21 cellular contexts compared by ENCODE assay signal in the genomic region with DNA sequence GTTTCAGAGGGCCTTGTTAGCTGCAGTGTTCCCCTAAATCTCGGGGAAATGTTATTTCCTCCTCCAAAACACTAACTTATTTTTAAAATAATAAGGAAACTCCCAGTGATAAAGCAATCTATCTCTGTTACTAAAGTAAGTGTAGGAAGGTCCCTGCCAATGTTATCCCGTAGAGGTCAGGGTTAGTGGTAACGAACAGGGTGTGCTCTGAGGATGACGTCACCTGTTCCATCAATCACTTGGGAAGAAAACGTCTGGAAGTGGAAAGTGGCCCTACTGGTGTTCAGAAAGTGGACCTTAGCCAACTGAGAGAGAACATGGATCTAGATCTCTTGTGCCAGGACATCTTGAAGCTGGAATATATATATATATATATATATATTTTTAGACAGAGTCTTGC.
DNase-seq lines count a peak whose midpoint lies in the region; ATAC-seq, FAIRE-seq and TF ChIP-seq lines count a peak whose summit lies in the region.
"Had no signal": no experiment of that assay in that cellular context is flagged by ENCODE, and none has a peak within 500 bp of the region (broad histone marks: within the 10 kb centered on the region; RNA-seq: fewer than 3 reads in every experiment).

No MANE protein-coding gene starts in this region.

- H4K8ac ChIP-seq in mesenchymal stem cell (ENCODE audit: low read length): no peak overlapping the region

- intact Hi-C loops in kidney (cut with DNase I): no loop called here

- CTCF ChIA-PET in RWPE1 (lab: Yijun Ruan, JAX): no interaction called here

- H3K27ac ChIP-seq in RWPE1 (no peak overlapping the region), mesenchymal stem cell (ENCODE audit: low read length, poor library complexity, severe bottlenecking) (no peak overlapping the region), kidney (ENCODE audit: low read depth in 2 of 2, low read length in 2 of 2) (no peak overlapping the region)
- H3K27ac ChIP-seq: psoas muscle, transverse colon had no signal

- H2BK120ac ChIP-seq in mesenchymal stem cell (ENCODE audit: low read depth, low read length): no peak overlapping the region

- no peak overlapping the region for H2BK5ac ChIP-seq in mesenchymal stem cell (ENCODE audit: low read depth, low read length, poor library complexity, severe bottlenecking)

- H3K9ac ChIP-seq in mesenchymal stem cell (ENCODE audit: low read length) (no peak overlapping the region), kidney (ENCODE audit: low read length in 2 of 2) (no peak overlapping the region)

- H3K18ac ChIP-seq in mesenchymal stem cell (ENCODE audit: low read depth in 1 of 2, low read length in 2 of 2): no peak overlapping the region

- peaks cover 0 to 38% of the 10 kb centered on the region in 2 experiments for H3K27me3 ChIP-seq in mesenchymal stem cell (ENCODE audit: control insufficient read depth in 1 of 2, insufficient read depth in 1 of 2, low read length in 2 of 2)
- H3K27me3 ChIP-seq: transverse colon had no signal

- 58% methylated on average over 3 of the region's 5 CpGs for WGBS in mesenchymal stem cell

- H2AK5ac ChIP-seq in mesenchymal stem cell (ENCODE audit: low read length, severe bottlenecking): no peak overlapping the region

- H2AFZ ChIP-seq in mesenchymal stem cell (ENCODE audit: low read depth, low read length): no peak overlapping the region
- H2AFZ ChIP-seq: GM23338 had no signal

- H3K36me3 ChIP-seq in mesenchymal stem cell (ENCODE audit: control insufficient read depth in 1 of 2, insufficient read depth in 2 of 2, low read depth in 1 of 2, low read length in 2 of 2): no peaks in the 10 kb centered on the region
- no peaks in the 10 kb centered on the region for H3K36me3 ChIP-seq in kidney (ENCODE audit: control insufficient read depth in 1 of 2, insufficient read depth in 2 of 2, low read length in 2 of 2)
- H3K36me3 ChIP-seq: transverse colon had no signal

- no peak overlapping the region for H4K91ac ChIP-seq in mesenchymal stem cell (ENCODE audit: low read length)

- no peak for FAIRE-seq in kidney (lab: Jason Lieb, UNC)
- FAIRE-seq: islet of Langerhans had no signal

- POLR2A ChIA-PET in RWPE1 (lab: Yijun Ruan, JAX; ENCODE audit: low non-redundant PET): no interaction called here

- no peak for ATAC-seq in HG03439 (IDR thresholded peaks at IDR 0.05; ENCODE audit: unreplicated experiment)
- ATAC-seq: activated naive CD4-positive, alpha-beta T cell treated with anti-CD3 and anti-CD28 coated beads, Interleukin-2, amount 50 U/mL, for 72 hours; activated T-cell treated with anti-CD3 and anti-CD28 coated beads, Interleukin-2, amount 50 U/mL, for 4 hours; GM23338; stimulated activated memory B cell treated with anti-CD40 and anti-IgM and Interleukin-4, amounts not matched to agents 10 μg/mL and 1 μg/mL and 100 μg/mL, for 72 hours had no signal

- H3K4me3 ChIP-seq in fibroblast of pulmonary artery (replicated peaks; ENCODE audit: low read depth, low read length) (no peak overlapping the region), mesenchymal stem cell (ENCODE audit: insufficient read depth in 1 of 2, low read depth in 1 of 2, low read length in 2 of 2) (no peak overlapping the region), kidney (ENCODE audit: low read length in 2 of 2) (no peak overlapping the region)
- H3K4me3 ChIP-seq: coronary artery, GM23338, psoas muscle, transverse colon had no signal

- no peak overlapping the region for H3K4me2 ChIP-seq in mesenchymal stem cell (ENCODE audit: low read length, poor library complexity, severe bottlenecking)

- peaks cover 8% of the 10 kb centered on the region for H3K4me1 ChIP-seq in mesenchymal stem cell (ENCODE audit: control insufficient read depth, insufficient read depth, low read depth, low read length)
- peaks cover 0 to 2% of the 10 kb centered on the region in 2 donors for H3K4me1 ChIP-seq in kidney (ENCODE audit: control insufficient read depth in 1 of 2, insufficient read depth in 1 of 2, low read depth in 1 of 2, low read length in 2 of 2)
- H3K4me1 ChIP-seq: psoas muscle, transverse colon had no signal

- no peak overlapping the region for H2BK15ac ChIP-seq in mesenchymal stem cell (ENCODE audit: low read depth, poor library complexity, severe bottlenecking)

- no peak overlapping the region for H3K14ac ChIP-seq in mesenchymal stem cell (ENCODE audit: low read length in 2 of 2)

- no peak overlapping the region for H3K4ac ChIP-seq in mesenchymal stem cell (ENCODE audit: low read depth in 1 of 2, low read length in 2 of 2)

- H3K79me1 ChIP-seq in mesenchymal stem cell (replicated peaks; ENCODE audit: low read length, poor library complexity, severe bottlenecking): no peaks in the 10 kb centered on the region

- H3K23ac ChIP-seq in mesenchymal stem cell (ENCODE audit: low read length in 2 of 2): no peak overlapping the region

- H3K9me3 ChIP-seq in mesenchymal stem cell (ENCODE audit: control insufficient read depth, low read length): peaks cover 10% of the 10 kb centered on the region
- no peaks in the 10 kb centered on the region for H3K9me3 ChIP-seq in kidney (ENCODE audit: control insufficient read depth in 1 of 2, low read length in 2 of 2)
- H3K9me3 ChIP-seq: psoas muscle, transverse colon had no signal

- H2BK12ac ChIP-seq in mesenchymal stem cell (ENCODE audit: low read length in 2 of 2): no peak overlapping the region

- TF ChIP-seq CTCF in RWPE1 (conservative IDR thresholded peaks at IDR 0.05; ENCODE audit: low read depth) (no peak), fibroblast of pulmonary artery (IDR thresholded peaks at IDR 0.05; ENCODE audit: low read length, missing control alignments) (no peak), kidney (IDR thresholded peaks at IDR 0.05; ENCODE audit: borderline replicate concordance, extremely low read depth, insufficient read depth) (no peak)

- DNase-seq in AG08396 (ENCODE audit: low spot score) (peak; percentile 30), RWPE1 (ENCODE audit: low spot score) (peak; percentile 7), fibroblast of pulmonary artery (ENCODE audit: low read depth) (peak; percentile 55), mesenchymal stem cell (peak; percentile 56), SW480 (ENCODE audit: low spot score) (no peak), kidney (no peak)
- DNase-seq in stimulated activated CD4-positive, alpha-beta T cell treated with anti-CD3 and anti-CD28 coated beads, Interleukin-4, amount 100 ng/mL, for 1 hour: no peak
- DNase-seq: activated CD4-positive, alpha-beta memory T cell treated with anti-CD3 and anti-CD28 coated beads, Interleukin-2, amount 10 ng/mL, durations not matched to agents 7 days and 5 days; activated T-cell treated with anti-CD3 and anti-CD28 coated beads, Interleukin-2, amount 50 U/mL, for 4 hours; CD4-positive, CD25-positive, alpha-beta regulatory T cell; head of caudate nucleus; NCI-H187 treated with DMSO at 0.1 percent for 48 hours; psoas muscle; SHP77 treated with DMSO at 0.1 percent for 48 hours; transverse colon had no signal

Comparison
In these comparisons a context has a peak if more than half of its experiments do, and no peak if none do; other contexts are left out.
1. DNase-seq: peak in AG08396 (single experiment), RWPE1 (single experiment), fibroblast of pulmonary artery (single experiment) and mesenchymal stem cell (single experiment); none in SW480 (single experiment), stimulated activated CD4-positive, alpha-beta T cell treated with anti-CD3 and anti-CD28 coated beads, Interleukin-4, amount 100 ng/mL, for 1 hour (single experiment) and kidney (single experiment).